In genomic region chr10:79316671-79317431, GRCh38 we compare ENCODE assay signal across 8 cellular contexts. TPM values are rescaled to one million over a fixed set of nuclear protein-coding genes. Genes with fewer than 3 reads are reported as not detected.
A peak's percentile ranks its signal among the peaks of the same experiment; 100 is the strongest.
DNase-seq lines count a peak whose midpoint lies in the region; ATAC-seq, FAIRE-seq and TF ChIP-seq lines count a peak whose summit lies in the region.

No MANE protein-coding gene starts in this region.

- RAD21 ChIA-PET in GM12878 (lab: Charles Lee; ENCODE audit: unreplicated experiment), result interaction anchor here (0.6 to 2.9 kb wide), 12 partner anchors 14 to 1345 kb away, joined by 3 to 14 read pairs (median 5); partner anchors contain the start of gene PPIF

- no peaks in the 10 kb centered on the region; the same call in 2 of the 3 replicates for H3K9me3 ChIP-seq in GM12878 (replicated peaks; ENCODE audit: control insufficient read depth, insufficient read depth, low read length)

- H3K4me3 ChIP-seq in GM12878, result peak overlapping the region; percentile 37; the same call in 1 of the 2 replicates
- no peak overlapping the region for H3K4me3 ChIP-seq in retinal pigment epithelial cell (ENCODE audit: low read length)

- peak overlapping the region; percentile 84 for H3K4me2 ChIP-seq in GM12878 (ENCODE audit: control insufficient read depth, insufficient read depth)

- H3K36me3 ChIP-seq in GM12878 (ENCODE audit: control insufficient read depth in 2 of 2, insufficient read depth in 2 of 2, low read length in 1 of 2), result peaks cover 0 to 15% of the 10 kb centered on the region in 2 experiments; a peak in 2 of 4 replicates

- H3K9me3 Mint-ChIP-seq in activated T-cell treated with anti-CD3 and anti-CD28 coated beads, Interleukin-2, amount 50 U/mL, for 4 hours, result peaks cover 9% of the 10 kb centered on the region
- peaks cover 18% of the 10 kb centered on the region for H3K9me3 Mint-ChIP-seq in HFFc6

- peak overlapping the region; percentile 62 for H3K27ac ChIP-seq in GM12878 (ENCODE audit: control insufficient read depth, insufficient read depth)

- DNase-seq in activated T-cell treated with anti-CD3 and anti-CD28 coated beads, Interleukin-2, amount 50 U/mL, for 4 hours, result no peak
- no peak for DNase-seq in activated T-cell treated with anti-CD3 and anti-CD28 coated beads, Interleukin-2, amount 50 U/mL, for 1 hour
- DNase-seq in HFFc6 (peak; percentile 33), NAMALWA (ENCODE audit: low spot score) (peak; percentile 30), GM12878 (ENCODE audit: low read depth, low spot score) (peak; percentile 56), retinal pigment epithelial cell (ENCODE audit: low read depth) (no peak), frontal cortex (ENCODE audit: low spot score in 2 of 2) (no peak), dedifferentiated amniotic fluid mesenchymal stem cell (ENCODE audit: extremely low spot score) (no peak)

- H3K36me3 Mint-ChIP-seq in activated T-cell treated with anti-CD3 and anti-CD28 coated beads, Interleukin-2, amount 50 U/mL, for 4 hours (ENCODE audit: insufficient read depth), result peaks cover 13% of the 10 kb centered on the region
- peaks cover 39% of the 10 kb centered on the region for H3K36me3 Mint-ChIP-seq in HFFc6 (ENCODE audit: low read depth)

- H3K27ac Mint-ChIP-seq in HFFc6, result peak overlapping the region; percentile 94

- peaks cover 65% of the 10 kb centered on the region for H3K4me1 Mint-ChIP-seq in activated T-cell treated with anti-CD3 and anti-CD28 coated beads, Interleukin-2, amount 50 U/mL, for 4 hours (ENCODE audit: low read depth)
- H3K4me1 Mint-ChIP-seq in HFFc6 (ENCODE audit: low read depth), result peaks cover 63% of the 10 kb centered on the region

- no peak overlapping the region for H2AFZ ChIP-seq in GM12878 (ENCODE audit: control insufficient read depth, low read depth, low read length)

- H3K4me1 ChIP-seq in GM12878 (ENCODE audit: control insufficient read depth, insufficient read depth, low read length), result peaks cover 33% of the 10 kb centered on the region

- peak; percentile 25 to 46 for ATAC-seq in activated T-cell treated with anti-CD3 and anti-CD28 coated beads, Interleukin-2, amount 50 U/mL, for 4 hours
- ATAC-seq in GM12878, result peak; percentile 82

- no peaks in the 10 kb centered on the region for H3K27me3 Mint-ChIP-seq in activated T-cell treated with anti-CD3 and anti-CD28 coated beads, Interleukin-2, amount 50 U/mL, for 4 hours (ENCODE audit: low read depth)
- H3K27me3 Mint-ChIP-seq in HFFc6 (ENCODE audit: insufficient read depth), result peaks cover 42% of the 10 kb centered on the region

- WGBS in GM12878 (ENCODE audit: insufficient coverage, insufficient replicate concordance, low lambda C conversion rate, missing lambda C conversion rate), result 11% methylated on average over 12 of the region's 13 CpGs

- intact Hi-C loops in GM12878 (cut with micrococcal nuclease; ENCODE audit: unreplicated experiment), result loop anchor here (1.0 to 2.0 kb wide), 3 partner anchors 30 to 68 kb away; partner anchors contain the start of gene PPIF

- TF ChIP-seq CTCF in HFFc6 (IDR thresholded peaks at IDR 0.05) (peak; percentile 18; the same call in 1 of the 2 replicates), GM12878 (IDR thresholded peaks at IDR 0.05 in 2 of 3, conservative IDR thresholded peaks at IDR 0.05 in 1 of 3; ENCODE audit: control insufficient read depth in 2 of 3, extremely low read depth in 1 of 3, insufficient read depth in 1 of 3, low read depth in 3 of 3, low read length in 3 of 3) (peak; percentile 12 to 35 (median 28); a peak in 4 of 6 replicates), retinal pigment epithelial cell (conservative IDR thresholded peaks at IDR 0.05; ENCODE audit: low read depth, low read length) (peak; percentile 8)

- H3K27me3 ChIP-seq in GM12878 (replicated peaks in 1 of 2; ENCODE audit: control insufficient read depth in 2 of 2, insufficient read depth in 2 of 2, low read length in 1 of 2), result no peaks in the 10 kb centered on the region

- TF ChIP-seq EP300 in GM12878 (IDR thresholded peaks at IDR 0.05; ENCODE audit: borderline replicate concordance in 1 of 2, control insufficient read depth in 1 of 2, low read depth in 2 of 2, low read length in 2 of 2), result peak in 1 of 2 experiments; percentile 50; a peak in 1 of 4 replicates

- H3K79me2 ChIP-seq in GM12878 (ENCODE audit: control insufficient read depth, insufficient read depth, low read length), result no peaks in the 10 kb centered on the region

- in situ Hi-C loops in GM12878 (cut with MboI), result no loop called here

- peak; percentile 56; the same call in 1 of the 2 replicates for TF ChIP-seq POLR2A in GM12878 (IDR thresholded peaks at IDR 0.05; ENCODE audit: low read depth, low read length)

- 0 out of 2 replicates have a peak overlapping the region, but pooled peaks have one; percentile 1 for H3K9ac ChIP-seq in GM12878 (ENCODE audit: control insufficient read depth, insufficient read depth, low read length)

- SMC1A ChIA-PET in GM12878 (lab: Charles Lee; ENCODE audit: uncharacterized antibody, unreplicated experiment), result interaction anchor here (1.0 to 2.8 kb wide), 10 partner anchors 14 to 114 kb away, joined by 3 to 18 read pairs (median 6); no protein-coding TSS in a partner anchor

- FAIRE-seq in GM12878 (lab: Jason Lieb, UNC) (peak; percentile 86), frontal cortex (lab: Jason Lieb, UNC) (no peak)

- H3K4me3 Mint-ChIP-seq in activated T-cell treated with anti-CD3 and anti-CD28 coated beads, Interleukin-2, amount 50 U/mL, for 4 hours, result peak overlapping the region; percentile 71
- peak overlapping the region; percentile 76 for H3K4me3 Mint-ChIP-seq in HFFc6

- POLR2A ChIA-PET in GM12878 (lab: Charles Lee), result interaction anchor here (0.7 to 2.1 kb wide), 9 partner anchors 10 to 75 kb away, joined by 3 to 11 read pairs (median 5); partner anchors contain the start of gene PPIF

- CTCF ChIA-PET in GM12878 (lab: Yijun Ruan, JAX), result interaction anchor here (0.7 to 3.4 kb wide), 10 partner anchors 10 to 71 kb away, joined by 3 to 18 read pairs (median 6); no protein-coding TSS in a partner anchor

- 0 out of 2 replicates have a peak, but pooled peaks have one; percentile 6 for TF ChIP-seq RAD21 in GM12878 (IDR thresholded peaks at IDR 0.05; ENCODE audit: insufficient read depth, low read depth, low read length)

- no peaks in the 10 kb centered on the region for H4K20me1 ChIP-seq in GM12878 (ENCODE audit: control insufficient read depth, insufficient read depth)

- BruUV-seq in GM12878 (replicated peaks; lab: Mats Ljungman, UMichigan), result no TSS peak

TF ChIP-seq in GM12878, 131 proteins besides CTCF, POLR2A, EP300 and RAD21 (continues in another document):
- TF ChIP-seq SREBF1 (IDR thresholded peaks at IDR 0.05; ENCODE audit: low read length) (no peak), SKIL (IDR thresholded peaks at IDR 0.05; ENCODE audit: low read depth, poor library complexity, severe bottlenecking) (no peak), PAX5 (IDR thresholded peaks at IDR 0.05; ENCODE audit: borderline replicate concordance, low read depth, low read length) (peak; percentile 31; the same call in 1 of the 2 replicates), YY1 (IDR thresholded peaks at IDR 0.05; ENCODE audit: low read depth, low read length) (peak; percentile 41; the same call in 1 of the 2 replicates), RAD51 (IDR thresholded peaks at IDR 0.05) (peak; percentile 65; the same call in 1 of the 2 replicates), NBN (IDR thresholded peaks at IDR 0.05) (peak; percentile 69; the same call in 1 of the 2 replicates), POLR2AphosphoS2 (IDR thresholded peaks at IDR 0.05; ENCODE audit: low read depth, low read length) (peak; percentile 49), SP1 (IDR thresholded peaks at IDR 0.05; ENCODE audit: low read depth, low read length) (peak; percentile 11)

RNA-seq across cellular contexts. Expression of gene PPIF, which starts 30.4 kb away (rescaled TPM):
- 100 to 1,000 TPM; 199 to 232 (median 203) TPM for total RNA-seq in activated T-cell treated with anti-CD3 and anti-CD28 coated beads, Interleukin-2, amount 50 U/mL, for 4 hours
- 100 to 1,000 TPM in 3 of 6 experiments, 10 to 100 TPM in 3; 66.1 to 109 (median 98.9) TPM for total RNA-seq in HFFc6 (2021; fragmentation: NEBNext Ultra II Directional; extraction: Animal tissue kit (Norgen Biotek cat#: 25700))
- 73.4 and 105 TPM in 2 replicates for total RNA-seq in GM12878 (2013; cell fraction: nucleolus; rRNA removed)
- 52.1 and 52.4 TPM in 2 replicates for total RNA-seq in GM12878 (2014; rRNA removed)
- 69.0 and 78.3 TPM in 2 replicates for total RNA-seq in GM12878 (2014; rRNA removed; fragmentation: Illumina TruSeq; extraction: Trizol)
- 162 and 180 TPM in 2 replicates for total RNA-seq in GM12878 (2021)
- 78.0 TPM for polyA plus RNA-seq in GM12878 (2011; ENCODE audit: low read depth)
- 111 and 145 TPM in 2 replicates for polyA plus RNA-seq in GM12878 (2011; rRNA removed)
- polyA plus RNA-seq in GM12878 (2011; cell fraction: cytosol; rRNA removed), result 220 and 257 TPM in 2 replicates
- 250 and 304 TPM in 2 replicates for polyA plus RNA-seq in GM12878 (2011; cell fraction: nucleus; rRNA removed)
- polyA plus RNA-seq in GM12878 (2012), result 81.9 and 104 TPM in 2 replicates
- polyA plus RNA-seq in GM12878 (2014; fragmentation: Illumina TruSeq; extraction: Trizol), result 106 and 164 TPM in 2 replicates
- polyA plus RNA-seq in GM12878 (2014; fragmentation: Nextera tagmentation; extraction: Ambion mirVana), result 10 to 100 TPM; 28.8 to 71.9 TPM
- polyA plus RNA-seq in GM12878 (2014; rRNA removed), result 127 and 129 TPM in 2 replicates
- 100 to 1,000 TPM; 129 to 140 TPM for polyA plus RNA-seq in GM12878 (2016; fragmentation: Nextera tagmentation; extraction: Ambion mirVana)
- 132 and 134 TPM in 2 replicates for polyA minus RNA-seq in GM12878 (2011; rRNA and poly(A)+ RNA removed)
- 44.8 and 52.4 TPM in 2 replicates for polyA minus RNA-seq in GM12878 (2011; cell fraction: cytosol; rRNA and poly(A)+ RNA removed)
- 114 and 180 TPM in 2 replicates for polyA minus RNA-seq in GM12878 (2011; cell fraction: nucleus; rRNA and poly(A)+ RNA removed)
- total RNA-seq in frontal cortex, result 5.7 TPM

Comparison
In these comparisons a context has a peak if more than half of its experiments do, and no peak if none do; other contexts are left out.
1. DNase-seq: peak in HFFc6 (single experiment), NAMALWA (single experiment) and GM12878 (single experiment); none in activated T-cell treated with anti-CD3 and anti-CD28 coated beads, Interleukin-2, amount 50 U/mL, for 4 hours (single experiment), activated T-cell treated with anti-CD3 and anti-CD28 coated beads, Interleukin-2, amount 50 U/mL, for 1 hour (single experiment), retinal pigment epithelial cell (single experiment), frontal cortex (0 of 2) and dedifferentiated amniotic fluid mesenchymal stem cell (single experiment).
2. Peak in every context shown above with its lines, with median percentiles within 50 percentile points of each other: CTCF ChIP-seq.